Comparison of ENCODE assay signal across 8 cellular contexts in genomic region chr12:49428652-49429549, GRCh38.
DNase-seq lines count a peak whose midpoint lies in the region; ATAC-seq and TF ChIP-seq lines count a peak whose summit lies in the region.

No MANE protein-coding gene starts in this region.

- H3K4me3 ChIP-seq in A673 (ENCODE audit: low read depth, low read length, poor library complexity, severe bottlenecking) = no peak overlapping the region
- H3K4me3 ChIP-seq in epithelial cell of esophagus (ENCODE audit: low read length) = no peak overlapping the region
- H3K4me3 ChIP-seq in upper lobe of right lung = no peak overlapping the region
- H3K4me3 ChIP-seq in ascending aorta = no peak overlapping the region

- DNase-seq in A673 (ENCODE audit: low spot score) = peak; percentile 82
- DNase-seq in NCI-H2196 (lab: John Stamatoyannopoulos, UW; ENCODE audit: unreplicated experiment) = peak; percentile 61
- DNase-seq in epithelial cell of esophagus (ENCODE audit: low read depth) = peak; percentile 65
- no peak for DNase-seq in upper lobe of right lung
- DNase-seq in ascending aorta (ENCODE audit: low spot score in 2 of 2) = no peak
- no peak for DNase-seq in SK-N-DZ (ENCODE audit: low spot score)
- no peak for DNase-seq in NCI-H82 treated with DMSO at 0.1 percent for 48 hours (lab: John Stamatoyannopoulos, UW; ENCODE audit: unreplicated experiment)

- peaks cover 18% of the 10 kb centered on the region for H3K4me1 ChIP-seq in A673 (ENCODE audit: insufficient read depth, low read length, poor library complexity, severe bottlenecking)
- no peaks in the 10 kb centered on the region for H3K4me1 ChIP-seq in upper lobe of right lung
- no peaks in the 10 kb centered on the region for H3K4me1 ChIP-seq in ascending aorta

- no peak for TF ChIP-seq CTCF in A673 (conservative IDR thresholded peaks at IDR 0.05; ENCODE audit: low read depth, low read length)
- TF ChIP-seq CTCF in epithelial cell of esophagus (IDR thresholded peaks at IDR 0.05; ENCODE audit: insufficient read depth, low read depth, low read length, missing control alignments) = no peak
- TF ChIP-seq CTCF in upper lobe of right lung (IDR thresholded peaks at IDR 0.05) = no peak
- TF ChIP-seq CTCF in ascending aorta (IDR thresholded peaks at IDR 0.05) = no peak

- CTCF ChIA-PET in A673 (lab: Charles Lee) = interaction anchor here (0.6 kb wide), 1 partner anchor 410 kb away, joined by 3 read pairs; no protein-coding TSS in a partner anchor

- H3K27me3 ChIP-seq in A673 (replicated peaks; ENCODE audit: insufficient read depth, low read depth, low read length, poor library complexity) = no peaks in the 10 kb centered on the region
- H3K27me3 ChIP-seq in upper lobe of right lung = no peaks in the 10 kb centered on the region
- H3K27me3 ChIP-seq in ascending aorta = no peaks in the 10 kb centered on the region

- H3K9me3 ChIP-seq in A673 (ENCODE audit: low read depth, low read length, poor library complexity, severe bottlenecking) (peaks cover 4% of the 10 kb centered on the region), upper lobe of right lung (no peaks in the 10 kb centered on the region), ascending aorta (no peaks in the 10 kb centered on the region)

- H3K27ac ChIP-seq in A673 (ENCODE audit: low read depth, low read length, poor library complexity, severe bottlenecking) (no peak overlapping the region), upper lobe of right lung (no peak overlapping the region), ascending aorta (no peak overlapping the region)

- intact Hi-C loops in A673 (cut with micrococcal nuclease; ENCODE audit: unreplicated experiment) (no loop called here), upper lobe of right lung (cut with DNase I) (no loop called here), ascending aorta (cut with DNase I) (no loop called here)

- ATAC-seq in GM19438 (IDR thresholded peaks at IDR 0.05; ENCODE audit: low read depth, unreplicated experiment) (peak; percentile 77), upper lobe of right lung (peak; percentile 59)

- peaks cover 4% of the 10 kb centered on the region for H3K36me3 ChIP-seq in A673 (ENCODE audit: insufficient read depth, low read length, poor library complexity, severe bottlenecking)
- no peaks in the 10 kb centered on the region for H3K36me3 ChIP-seq in upper lobe of right lung
- peaks cover 0 to 3% of the 10 kb centered on the region in 2 donors for H3K36me3 ChIP-seq in ascending aorta

- POLR2A ChIA-PET in A673 (lab: Charles Lee; ENCODE audit: low non-redundant PET) = interaction anchor here (0.7 to 0.8 kb wide), 2 partner anchors 106 to 547 kb away, joined by 3 to 22 read pairs; partner anchors contain the start of gene TROAP

- BruUV-seq in A673 (replicated peaks; lab: Mats Ljungman, UMichigan) = no TSS peak

Comparison
In these comparisons a context has a peak if more than half of its experiments do, and no peak if none do; other contexts are left out.
1. DNase-seq: peak in A673 (single experiment), NCI-H2196 (single experiment) and epithelial cell of esophagus (single experiment); none in upper lobe of right lung (single experiment), ascending aorta (0 of 2), SK-N-DZ (single experiment) and NCI-H82 treated with DMSO at 0.1 percent for 48 hours (single experiment).